Comparison of ENCODE assay signal across 8 cellular contexts in genomic region chr12:2034633-2035420, GRCh38. TPM values are rescaled to one million over a fixed set of nuclear protein-coding genes. Genes with fewer than 3 reads are reported as not detected.
A peak's percentile ranks its signal among the peaks of the same experiment; 100 is the strongest.
DNase-seq lines count a peak whose midpoint lies in the region; ATAC-seq and FAIRE-seq lines count a peak whose summit lies in the region.

No MANE protein-coding gene starts in this region.

- peaks cover 7% of the 10 kb centered on the region for H3K36me3 Mint-ChIP-seq in T-helper 17 cell (ENCODE audit: low read depth)

- H3K27me3 ChIP-seq in right cardiac atrium (ENCODE audit: control insufficient read depth, insufficient read depth): no peaks in the 10 kb centered on the region

- peak; percentile 94 for FAIRE-seq in urothelium cell line (lab: Jason Lieb, UNC)

- H3K4me1 Mint-ChIP-seq in T-helper 17 cell: peaks cover 11% of the 10 kb centered on the region

- H3K27me3 Mint-ChIP-seq in T-helper 17 cell: peaks cover 78% of the 10 kb centered on the region

- peaks cover 6% of the 10 kb centered on the region for H3K4me1 ChIP-seq in right cardiac atrium (ENCODE audit: control insufficient read depth, insufficient read depth, low read length)

- 13% methylated on average over 47 of the region's 47 CpGs for WGBS in right cardiac atrium

- H3K9me3 ChIP-seq in T-helper 17 cell (ENCODE audit: control insufficient read depth, low read length, poor library complexity, severe bottlenecking) (no peaks in the 10 kb centered on the region), right cardiac atrium (ENCODE audit: control insufficient read depth, low read length) (no peaks in the 10 kb centered on the region)

- DNase-seq in D341Med (ENCODE audit: low spot score): peak; percentile 99
- DNase-seq in GOT3 (lab: John Stamatoyannopoulos, UW): peak; percentile 56
- peak; percentile 86 for DNase-seq in NCI-H1048 (lab: John Stamatoyannopoulos, UW)
- peak; percentile 77 to 87 (median 85) for DNase-seq in T-helper 17 cell
- peak; percentile 50 for DNase-seq in amniotic stem cell (lab: John Stamatoyannopoulos, UW)
- DNase-seq in right cardiac atrium: peak; percentile 91 to 97 (median 95)
- DNase-seq in pulmonary artery endothelial cell (ENCODE audit: low read depth, low spot score): peak; percentile 8
- peak; percentile 98 for DNase-seq in urothelium cell line (ENCODE audit: low spot score)

- H3K27ac ChIP-seq in right cardiac atrium (ENCODE audit: low read length): no peak overlapping the region

- H3K4me3 ChIP-seq in right cardiac atrium (ENCODE audit: low read length): peak overlapping the region; percentile 34

- ATAC-seq in T-helper 17 cell (peak; percentile 99), right cardiac atrium (peak; percentile 90 to 94)

- intact Hi-C loops in right cardiac atrium (cut with DNase I): loop anchor here in 3 of 4 donors (5.0 to 10.0 kb wide), 4 partner anchors 48 to 233 kb away; no protein-coding TSS in a partner anchor

- peak overlapping the region; percentile 87 for H3K4me3 Mint-ChIP-seq in T-helper 17 cell

- peak overlapping the region; percentile 73 for H3K27ac Mint-ChIP-seq in T-helper 17 cell

RNA-seq across cellular contexts. Expression of gene CACNA1C, which starts 18.0 kb away (rescaled TPM):
- total RNA-seq in T-helper 17 cell: under 1 TPM; 0.02 to 0.18 TPM
- total RNA-seq in right cardiac atrium: 100 to 1,000 TPM; 111 to 163 (median 124) TPM
- 34.6 TPM for polyA plus RNA-seq in right cardiac atrium
- total RNA-seq in pulmonary artery endothelial cell: not detected in 2 replicates

RNA-seq across cellular contexts. Expression of gene DCP1B, which starts 30.6 kb away (rescaled TPM):
- total RNA-seq in T-helper 17 cell (10 to 100 TPM in 1 of 2 donors, 1 to 10 TPM in 1; 9.7 to 10.5 TPM), right cardiac atrium (1 to 10 TPM; 3.5 to 4.8 (median 3.6) TPM), pulmonary artery endothelial cell (4.9 and 6.0 TPM in 2 replicates)
- 3.4 TPM for polyA plus RNA-seq in right cardiac atrium

Comparison
In these comparisons a context has a peak if more than half of its experiments do, and no peak if none do; other contexts are left out.
1. DNase-seq: peak in every context shown above with its lines; median percentile 99 in D341Med; 98 in urothelium cell line; 95 in right cardiac atrium; 86 in NCI-H1048; 85 in T-helper 17 cell; 56 in GOT3; 50 in amniotic stem cell; 8 in pulmonary artery endothelial cell.
2. RNA of gene CACNA1C, which starts 18.0 kb away (total RNA-seq): 111 to 163 TPM in right cardiac atrium; 0.02 to 0.18 TPM in T-helper 17 cell and not detected in pulmonary artery endothelial cell; every median in the first group is over 10 times any median in the second.